Comparison of ENCODE assay signal across 28 cellular contexts in the genomic region with DNA sequence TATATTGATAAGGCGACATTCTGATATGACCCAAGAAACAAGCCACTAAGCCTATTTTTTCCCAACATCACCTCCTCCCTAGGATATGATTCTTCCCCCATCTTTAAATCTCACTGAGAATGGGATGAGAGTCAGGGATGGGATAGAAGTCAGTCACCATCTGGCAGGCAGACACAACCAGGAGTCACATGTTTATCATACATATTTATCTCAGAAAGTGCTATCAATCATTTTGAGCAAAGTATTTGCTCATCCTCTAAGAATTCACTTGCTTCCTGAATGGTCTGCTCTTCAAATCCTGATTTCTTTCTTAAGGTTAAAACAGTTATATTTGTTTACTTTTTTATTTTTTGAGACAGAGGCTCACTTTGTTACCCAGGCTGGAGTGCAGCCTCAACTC. TPM values are rescaled to one million over a fixed set of nuclear protein-coding genes. Genes with fewer than 3 reads are reported as not detected.
"Had no signal": no experiment of that assay in that cellular context is flagged by ENCODE, and none has a peak within 500 bp of the region (broad histone marks: within the 10 kb centered on the region; RNA-seq: fewer than 3 reads in every experiment).

No MANE protein-coding gene starts in this region.

- H3K4me3 Mint-ChIP-seq: naive B cell, nephron had no signal

- H3K4me1 Mint-ChIP-seq: nephron had no signal

- H3K27me3 Mint-ChIP-seq: progenitor cell of endocrine pancreas had no signal

- ATAC-seq: esophagus mucosa, heart right ventricle, pancreas, right cardiac atrium had no signal

- H3K27ac Mint-ChIP-seq: naive B cell, nephron, progenitor cell of endocrine pancreas had no signal

- H3K27ac ChIP-seq: dorsolateral prefrontal cortex, heart right ventricle, pancreas, stomach, thoracic aorta, transverse colon had no signal

- H3K9me3 ChIP-seq: heart right ventricle, pancreas, stomach, thoracic aorta, transverse colon had no signal

- H3K4me3 ChIP-seq: dorsolateral prefrontal cortex, heart right ventricle, pancreas, stomach, thoracic aorta, transverse colon had no signal

- H3K36me3 ChIP-seq: heart right ventricle, pancreas, stomach, thoracic aorta, transverse colon had no signal

- DNase-seq: dorsolateral prefrontal cortex; effector CD8-positive, alpha-beta T cell; heart right ventricle; hypothalamus; kidney glomerular epithelial cell; mesendoderm; naive B cell; occipital lobe; pancreas; right cardiac atrium; small intestine; stimulated activated CD4-positive, alpha-beta T cell treated with anti-CD3 and anti-CD28 coated beads, Interleukin-12 subunit alpha, Interleukin-12 subunit beta, amount 100 ng/mL, for 4 hours; stimulated activated naive CD4-positive, alpha-beta T cell; stomach; substantia nigra; transverse colon had no signal

- H3K27me3 ChIP-seq: transverse colon had no signal

- H3K4me1 ChIP-seq: heart right ventricle, pancreas, stomach, transverse colon had no signal

- FAIRE-seq: endometrium, frontal cortex, islet of Langerhans, small intestine had no signal

- H3K36me3 Mint-ChIP-seq: naive B cell had no signal

RNA-seq across cellular contexts. Expression of a gene that starts 20.4 kb away (rescaled TPM):
- total RNA-seq: esophagus mucosa, fibroblast of lung, frontal cortex, glomerular endothelial cell, heart right ventricle, liver, lung microvascular endothelial cell, occipital lobe, pancreas, progenitor cell of endocrine pancreas, right cardiac atrium, thoracic aorta, transverse colon, ureter had no signal
- polyA plus RNA-seq: fibroblast of lung, heart right ventricle, liver, pancreas, right cardiac atrium, small intestine, stomach had no signal

RNA-seq across cellular contexts. Expression of a gene that starts 20.5 kb away (rescaled TPM):
- total RNA-seq: glomerular endothelial cell, lung microvascular endothelial cell, thoracic aorta had no signal
- polyA plus RNA-seq: fibroblast of lung had no signal
